9 cellular contexts compared by ENCODE assay signal in genomic region chr17:40680998-40681397, GRCh38. TPM values are rescaled to one million over a fixed set of nuclear protein-coding genes. Genes with fewer than 3 reads are reported as not detected.
"Had no signal": no experiment of that assay in that cellular context is flagged by ENCODE, and none has a peak within 500 bp of the region (broad histone marks: within the 10 kb centered on the region; RNA-seq: fewer than 3 reads in every experiment).

No MANE protein-coding gene starts in this region.

- H3K4me3 ChIP-seq: GM12878 had no signal

- DNase-seq: GDM1, GF-D8 had no signal

- FAIRE-seq: G401.6, GM12878, GM12891, GM12892, GM18507, GM19239 had no signal

- ATAC-seq: GM12878 had no signal

RNA-seq across cellular contexts. Expression of gene KRT222, which starts 16.0 kb away (rescaled TPM):
- total RNA-seq: G401 had no signal

RNA-seq across cellular contexts. Expression of gene KRT24, which starts 22.6 kb away (rescaled TPM):
- total RNA-seq: G401, GM12878 had no signal
- polyA plus RNA-seq: GM12878 had no signal
